In genomic region chr11:313304-313786, GRCh38 we compare ENCODE assay signal across 8 cellular contexts. TPM values are rescaled to one million over a fixed set of nuclear protein-coding genes. Genes with fewer than 3 reads are reported as not detected.
DNase-seq lines count a peak whose midpoint lies in the region; ATAC-seq and TF ChIP-seq lines count a peak whose summit lies in the region.

No MANE protein-coding gene starts in this region.

- peaks cover 14% of the 10 kb centered on the region for H3K36me3 ChIP-seq in iPS-15b (ENCODE audit: control insufficient read depth, insufficient read depth, low read length)
- no peaks in the 10 kb centered on the region for H3K36me3 ChIP-seq in stomach smooth muscle (ENCODE audit: control insufficient read depth in 2 of 2, insufficient read depth in 2 of 2, low read length in 2 of 2)

- no peaks in the 10 kb centered on the region for H3K27me3 Mint-ChIP-seq in activated T-cell treated with anti-CD3 and anti-CD28 coated beads, Interleukin-2, amount 50 U/mL, for 24 hours

- H3K9ac ChIP-seq in iPS-15b (ENCODE audit: low read depth, low read length) (peak overlapping the region; percentile 61), stomach smooth muscle (ENCODE audit: low read length in 2 of 2) (peak overlapping the region in 1 of 2 donors; percentile 38)

- TF ChIP-seq CTCF in HFF-Myc (IDR thresholded peaks at IDR 0.05; ENCODE audit: low read depth, low read length, missing control alignments) (no peak), GM10248 (IDR thresholded peaks at IDR 0.05; ENCODE audit: control extremely low read depth, extremely low read depth, low read depth, missing control alignments) (no peak)

- CTCF ChIA-PET in GM10248 (lab: Yijun Ruan, JAX) = interaction anchor here (1.1 to 1.8 kb wide), 2 partner anchors 18 to 62 kb away, joined by 3 to 4 read pairs; no protein-coding TSS in a partner anchor

- POLR2A ChIA-PET in GM10248 (lab: Yijun Ruan, JAX) = interaction anchor here (0.5 kb wide), 1 partner anchor 275 kb away, joined by 3 read pairs; no protein-coding TSS in a partner anchor

- H3K27ac Mint-ChIP-seq in activated T-cell treated with anti-CD3 and anti-CD28 coated beads, Interleukin-2, amount 50 U/mL, for 24 hours = peak overlapping the region; percentile 98

- H3K27me3 ChIP-seq in iPS-15b (ENCODE audit: control insufficient read depth, insufficient read depth, low read length) (no peaks in the 10 kb centered on the region), stomach smooth muscle (ENCODE audit: control insufficient read depth in 1 of 2, insufficient read depth in 2 of 2, low read length in 2 of 2) (peaks cover 2 to 16% of the 10 kb centered on the region in 2 donors)

- H3K4me1 Mint-ChIP-seq in activated T-cell treated with anti-CD3 and anti-CD28 coated beads, Interleukin-2, amount 50 U/mL, for 24 hours (ENCODE audit: low read depth) = peaks cover 48% of the 10 kb centered on the region

- H3K4me1 ChIP-seq in iPS-15b (ENCODE audit: control insufficient read depth, insufficient read depth, low read length) = peaks cover 24% of the 10 kb centered on the region
- peaks cover 27% of the 10 kb centered on the region for H3K4me1 ChIP-seq in stomach smooth muscle (ENCODE audit: control insufficient read depth, insufficient read depth, low read length)

- peak overlapping the region; percentile 41 for H3K27ac ChIP-seq in stomach smooth muscle (ENCODE audit: low read length)

- in situ Hi-C loops in G401 (cut with HindIII; ENCODE audit: low sequenced_read_pairs) = no loop called here

- ATAC-seq in HG03342 (IDR thresholded peaks at IDR 0.05; ENCODE audit: unreplicated experiment) = no peak

- H3K9me3 Mint-ChIP-seq in activated T-cell treated with anti-CD3 and anti-CD28 coated beads, Interleukin-2, amount 50 U/mL, for 24 hours = no peaks in the 10 kb centered on the region

- peak overlapping the region; percentile 95 for H3K4me3 Mint-ChIP-seq in activated T-cell treated with anti-CD3 and anti-CD28 coated beads, Interleukin-2, amount 50 U/mL, for 24 hours

- H3K9me3 ChIP-seq in iPS-15b (ENCODE audit: control insufficient read depth, insufficient read depth, low read length) (no peaks in the 10 kb centered on the region), stomach smooth muscle (ENCODE audit: control insufficient read depth in 2 of 2, low read length in 2 of 2) (no peaks in the 10 kb centered on the region)

- peak overlapping the region; percentile 67 for H3K4me3 ChIP-seq in HFF-Myc (replicated peaks; ENCODE audit: low read depth, low read length)
- H3K4me3 ChIP-seq in iPS-15b (ENCODE audit: low read depth, low read length) = peak overlapping the region; percentile 96
- peak overlapping the region; percentile 5 to 71 for H3K4me3 ChIP-seq in stomach smooth muscle (ENCODE audit: low read length in 2 of 2)

- peaks cover 58% of the 10 kb centered on the region for H3K36me3 Mint-ChIP-seq in activated T-cell treated with anti-CD3 and anti-CD28 coated beads, Interleukin-2, amount 50 U/mL, for 24 hours (ENCODE audit: low read depth)

- DNase-seq in HFF-Myc (ENCODE audit: extremely low read depth, low read depth) (no peak), G401 (ENCODE audit: low spot score) (no peak), HK-2 (ENCODE audit: unreplicated experiment) (no peak), GM10248 (ENCODE audit: extremely low spot score) (no peak)
- peak; percentile 60 for DNase-seq in activated T-cell treated with anti-CD3 and anti-CD28 coated beads, Interleukin-2, amount 50 U/mL, for 24 hours

RNA-seq across cellular contexts. Expression of gene IFITM1, which starts 0.5 kb away (rescaled TPM):
- 76.4 and 108 TPM in 2 replicates for total RNA-seq in G401 (2014; rRNA removed; shearing (Covaris generic))

RNA-seq across cellular contexts. Expression of gene IFITM2, which starts 5.7 kb away (rescaled TPM):
- total RNA-seq in G401 (2014; rRNA removed; shearing (Covaris generic)) = 7.8 and 31.3 TPM in 2 replicates

RNA-seq across cellular contexts. Expression of gene IFITM3, which starts 7.3 kb away (rescaled TPM):
- total RNA-seq in G401 (2014; rRNA removed; shearing (Covaris generic)) = 36.2 and 45.8 TPM in 2 replicates

RNA-seq across cellular contexts. Expression of gene IFITM5, which starts 14.0 kb away (rescaled TPM):
- total RNA-seq in G401 (2014; rRNA removed; shearing (Covaris generic)) = not detected in 2 replicates

RNA-seq across cellular contexts. Expression of gene PGGHG, which starts 24.4 kb away (rescaled TPM):
- total RNA-seq in G401 (2014; rRNA removed; shearing (Covaris generic)) = 18.8 and 20.4 TPM in 2 replicates

Comparison
In these comparisons a context has a peak if more than half of its experiments do, and no peak if none do; other contexts are left out.
1. H3K4me3 ChIP-seq: peak in every context shown above with its lines; median percentile 96 in iPS-15b; 67 in HFF-Myc; 38 in stomach smooth muscle.